ENCODE assay signal across 16 cellular contexts in genomic region chrY:7240096-7240495, GRCh38.
DNase-seq lines count a peak whose midpoint lies in the region; ATAC-seq, FAIRE-seq and TF ChIP-seq lines count a peak whose summit lies in the region.
"Had no signal": no experiment of that assay in that cellular context is flagged by ENCODE, and none has a peak within 500 bp of the region (broad histone marks: within the 10 kb centered on the region; RNA-seq: fewer than 3 reads in every experiment).

No MANE protein-coding gene starts in this region.

- H3K27ac ChIP-seq in CD4-positive, alpha-beta T cell (ENCODE audit: low read depth, low read length), result no peak overlapping the region
- H3K27ac ChIP-seq in naive thymus-derived CD4-positive, alpha-beta T cell (ENCODE audit: low read depth, low read length), result no peak overlapping the region
- no peak overlapping the region for H3K27ac ChIP-seq in kidney (ENCODE audit: low read depth in 2 of 2, low read length in 2 of 2)
- H3K27ac ChIP-seq: neutrophil, right lobe of liver had no signal

- H3K9ac ChIP-seq in kidney (ENCODE audit: low read length in 2 of 2), result no peak overlapping the region

- H3K36me3 ChIP-seq in naive thymus-derived CD4-positive, alpha-beta T cell (ENCODE audit: control insufficient read depth in 2 of 3, insufficient read depth in 3 of 3, low read length in 3 of 3), result no peaks in the 10 kb centered on the region
- H3K36me3 ChIP-seq in kidney (ENCODE audit: control insufficient read depth in 1 of 2, insufficient read depth in 2 of 2, low read length in 2 of 2), result no peaks in the 10 kb centered on the region
- H3K36me3 ChIP-seq: neutrophil, right lobe of liver had no signal

- no peaks in the 10 kb centered on the region for H3K36me3 Mint-ChIP-seq in CD4-positive, alpha-beta T cell (ENCODE audit: low read depth)
- peaks cover 22% of the 10 kb centered on the region for H3K36me3 Mint-ChIP-seq in activated CD8-positive, alpha-beta T cell treated with anti-CD3 and anti-CD28 coated beads, Interleukin-2, amount 10 ng/mL, durations not matched to agents 7 days and 5 days (ENCODE audit: low read depth)
- H3K36me3 Mint-ChIP-seq in naive thymus-derived CD4-positive, alpha-beta T cell, result peaks cover 0 to 27% (median 0%) of the 10 kb centered on the region in 5 donors
- H3K36me3 Mint-ChIP-seq in glutamatergic neuron (ENCODE audit: unreplicated experiment), result no peaks in the 10 kb centered on the region

- POLR2A ChIA-PET in CD4-positive, alpha-beta T cell (lab: Charles Lee), result interaction anchor here (0.6 to 2.3 kb wide), 6 partner anchors 15 to 154 kb away, joined by 3 to 28 read pairs (median 3); no protein-coding TSS in a partner anchor
- POLR2A ChIA-PET in activated CD8-positive, alpha-beta T cell treated with anti-CD3 and anti-CD28 coated beads, Interleukin-2, amount 10 ng/mL, durations not matched to agents 7 days and 5 days (lab: Charles Lee), result interaction anchor here (1.0 to 1.5 kb wide), 2 partner anchors 33 to 36 kb away, joined by 3 to 7 read pairs; no protein-coding TSS in a partner anchor
- POLR2A ChIA-PET in naive thymus-derived CD4-positive, alpha-beta T cell (lab: Charles Lee), result interaction anchor here (0.9 kb wide), 1 partner anchor 33 kb away, joined by 12 read pairs; no protein-coding TSS in a partner anchor

- peak in 7 of 10 experiments; percentile 29 to 66 (median 40) for DNase-seq in CD4-positive, alpha-beta T cell
- DNase-seq in NCI-H460 (ENCODE audit: extremely low read depth, low read depth) (peak; percentile 1), kidney glomerular epithelial cell (lab: John Stamatoyannopoulos, UW) (no peak), kidney (no peak), glutamatergic neuron (no peak), NCI-H1092 (lab: John Stamatoyannopoulos, UW) (no peak)
- DNase-seq in activated CD8-positive, alpha-beta T cell treated with anti-CD3 and anti-CD28 coated beads, Interleukin-2, amount 10 ng/mL, durations not matched to agents 7 days and 5 days, result peak; percentile 79
- peak in 4 of 9 donors; percentile 8 to 71 (median 42) for DNase-seq in naive thymus-derived CD4-positive, alpha-beta T cell
- DNase-seq: foreskin melanocyte, mesenchymal stem cell, NCI-H1048, right lobe of liver had no signal

- no peak for TF ChIP-seq CTCF in CD4-positive, alpha-beta T cell (IDR thresholded peaks at IDR 0.05)
- TF ChIP-seq CTCF in kidney (IDR thresholded peaks at IDR 0.05; ENCODE audit: borderline replicate concordance, extremely low read depth, insufficient read depth), result no peak
- no peak for TF ChIP-seq CTCF in glutamatergic neuron (IDR thresholded peaks at IDR 0.05; ENCODE audit: partially characterized antibody, unreplicated experiment)

- no peak overlapping the region for H3K4me3 ChIP-seq in naive thymus-derived CD4-positive, alpha-beta T cell (ENCODE audit: low read length)
- no peak overlapping the region for H3K4me3 ChIP-seq in kidney (ENCODE audit: low read length in 2 of 2)
- H3K4me3 ChIP-seq: right lobe of liver had no signal

- peak overlapping the region; percentile 30 for H3K4me3 Mint-ChIP-seq in CD4-positive, alpha-beta T cell
- peak overlapping the region; percentile 48 for H3K4me3 Mint-ChIP-seq in activated CD8-positive, alpha-beta T cell treated with anti-CD3 and anti-CD28 coated beads, Interleukin-2, amount 10 ng/mL, durations not matched to agents 7 days and 5 days
- H3K4me3 Mint-ChIP-seq in naive thymus-derived CD4-positive, alpha-beta T cell, result peak overlapping the region in 5 of 10 donors; percentile 40 to 67 (median 60)
- no peak overlapping the region for H3K4me3 Mint-ChIP-seq in glutamatergic neuron (ENCODE audit: unreplicated experiment)

- intact Hi-C loops in CD4-positive, alpha-beta T cell (cut with DNase I, micrococcal nuclease), result loop anchor here in 1 of 2 experiments (1.0 kb wide), 1 partner anchor 33 kb away; no protein-coding TSS in a partner anchor
- intact Hi-C loops in naive thymus-derived CD4-positive, alpha-beta T cell (cut with micrococcal nuclease), result loop anchor here (1.0 kb wide), 1 partner anchor 33 kb away; no protein-coding TSS in a partner anchor
- intact Hi-C loops in kidney (cut with DNase I), result no loop called here

- CTCF ChIA-PET in CD4-positive, alpha-beta T cell (lab: Charles Lee), result no interaction called here
- CTCF ChIA-PET in activated CD8-positive, alpha-beta T cell treated with anti-CD3 and anti-CD28 coated beads, Interleukin-2, amount 10 ng/mL, durations not matched to agents 7 days and 5 days (lab: Charles Lee), result interaction anchor here (0.8 to 1.0 kb wide), 2 partner anchors 32 to 33 kb away, joined by 3 to 8 read pairs; no protein-coding TSS in a partner anchor
- CTCF ChIA-PET in naive thymus-derived CD4-positive, alpha-beta T cell (lab: Charles Lee), result no interaction called here

- peaks cover 28% of the 10 kb centered on the region for H3K4me1 Mint-ChIP-seq in CD4-positive, alpha-beta T cell (ENCODE audit: low read depth)
- H3K4me1 Mint-ChIP-seq in activated CD8-positive, alpha-beta T cell treated with anti-CD3 and anti-CD28 coated beads, Interleukin-2, amount 10 ng/mL, durations not matched to agents 7 days and 5 days (ENCODE audit: low read depth), result peaks cover 57% of the 10 kb centered on the region
- H3K4me1 Mint-ChIP-seq in naive thymus-derived CD4-positive, alpha-beta T cell, result peaks cover 0 to 42% (median 14%) of the 10 kb centered on the region in 7 donors
- no peaks in the 10 kb centered on the region for H3K4me1 Mint-ChIP-seq in glutamatergic neuron (ENCODE audit: low read depth, unreplicated experiment)

- H3K9me3 ChIP-seq in CD4-positive, alpha-beta T cell (ENCODE audit: control insufficient read depth, low read length), result no peaks in the 10 kb centered on the region
- no peaks in the 10 kb centered on the region for H3K9me3 ChIP-seq in naive thymus-derived CD4-positive, alpha-beta T cell (ENCODE audit: control insufficient read depth in 2 of 3, low read length in 3 of 3)
- H3K9me3 ChIP-seq in kidney (ENCODE audit: control insufficient read depth in 1 of 2, low read length in 2 of 2), result no peaks in the 10 kb centered on the region
- H3K9me3 ChIP-seq: neutrophil, right lobe of liver had no signal

- H3K27me3 ChIP-seq in CD4-positive, alpha-beta T cell (ENCODE audit: control insufficient read depth, insufficient read depth, low read length), result no peaks in the 10 kb centered on the region
- no peaks in the 10 kb centered on the region for H3K27me3 ChIP-seq in naive thymus-derived CD4-positive, alpha-beta T cell (ENCODE audit: control insufficient read depth in 2 of 2, insufficient read depth in 2 of 2, low read length in 2 of 2)
- H3K27me3 ChIP-seq: neutrophil, right lobe of liver had no signal

- peaks cover 12 to 23% of the 10 kb centered on the region in 2 donors for H3K4me1 ChIP-seq in naive thymus-derived CD4-positive, alpha-beta T cell (ENCODE audit: control insufficient read depth in 2 of 2, insufficient read depth in 2 of 2, low read length in 2 of 2)
- no peaks in the 10 kb centered on the region for H3K4me1 ChIP-seq in kidney (ENCODE audit: control insufficient read depth in 1 of 2, insufficient read depth in 1 of 2, low read depth in 1 of 2, low read length in 2 of 2)
- H3K4me1 ChIP-seq: right lobe of liver had no signal

- peak overlapping the region; percentile 72 for H3K27ac Mint-ChIP-seq in CD4-positive, alpha-beta T cell
- H3K27ac Mint-ChIP-seq in activated CD8-positive, alpha-beta T cell treated with anti-CD3 and anti-CD28 coated beads, Interleukin-2, amount 10 ng/mL, durations not matched to agents 7 days and 5 days, result peak overlapping the region; percentile 95
- peak overlapping the region in 5 of 9 donors; percentile 74 to 98 (median 90) for H3K27ac Mint-ChIP-seq in naive thymus-derived CD4-positive, alpha-beta T cell
- H3K27ac Mint-ChIP-seq in glutamatergic neuron (ENCODE audit: unreplicated experiment), result no peak overlapping the region

- FAIRE-seq in kidney (lab: Jason Lieb, UNC), result no peak
- FAIRE-seq: endometrium, H1, HepG2 had no signal

- H3K27me3 Mint-ChIP-seq in CD4-positive, alpha-beta T cell, result no peaks in the 10 kb centered on the region
- H3K27me3 Mint-ChIP-seq in activated CD8-positive, alpha-beta T cell treated with anti-CD3 and anti-CD28 coated beads, Interleukin-2, amount 10 ng/mL, durations not matched to agents 7 days and 5 days (ENCODE audit: low read depth), result no peaks in the 10 kb centered on the region
- H3K27me3 Mint-ChIP-seq in naive thymus-derived CD4-positive, alpha-beta T cell, result no peaks in the 10 kb centered on the region
- no peaks in the 10 kb centered on the region for H3K27me3 Mint-ChIP-seq in glutamatergic neuron (ENCODE audit: unreplicated experiment)

- ATAC-seq in CD4-positive, alpha-beta T cell (ENCODE audit: poor library complexity), result peak; percentile 93
- peak; percentile 94 for ATAC-seq in activated CD8-positive, alpha-beta T cell treated with anti-CD3 and anti-CD28 coated beads, Interleukin-2, amount 10 ng/mL, durations not matched to agents 7 days and 5 days
- peak; percentile 98 for ATAC-seq in naive thymus-derived CD4-positive, alpha-beta T cell
- ATAC-seq: HepG2, right lobe of liver had no signal

- no peaks in the 10 kb centered on the region for H3K9me3 Mint-ChIP-seq in CD4-positive, alpha-beta T cell
- H3K9me3 Mint-ChIP-seq in activated CD8-positive, alpha-beta T cell treated with anti-CD3 and anti-CD28 coated beads, Interleukin-2, amount 10 ng/mL, durations not matched to agents 7 days and 5 days (ENCODE audit: insufficient read depth), result peaks cover 19% of the 10 kb centered on the region
- H3K9me3 Mint-ChIP-seq in naive thymus-derived CD4-positive, alpha-beta T cell, result peaks cover 0 to 11% (median 0%) of the 10 kb centered on the region in 11 donors
- H3K9me3 Mint-ChIP-seq in glutamatergic neuron (ENCODE audit: unreplicated experiment), result no peaks in the 10 kb centered on the region

Comparison
In these comparisons a context has a peak if more than half of its experiments do, and no peak if none do; other contexts are left out.
1. DNase-seq: peak in CD4-positive, alpha-beta T cell (7 of 10), NCI-H460 (single experiment) and activated CD8-positive, alpha-beta T cell treated with anti-CD3 and anti-CD28 coated beads, Interleukin-2, amount 10 ng/mL, durations not matched to agents 7 days and 5 days (single experiment); none in kidney glomerular epithelial cell (single experiment), kidney (single experiment), glutamatergic neuron (single experiment) and NCI-H1092 (single experiment).
2. Peak in every context shown above with its lines, with median percentiles within 50 percentile points of each other: ATAC-seq.